Comparison of ENCODE assay signal across 1 cellular context in the genomic region with DNA sequence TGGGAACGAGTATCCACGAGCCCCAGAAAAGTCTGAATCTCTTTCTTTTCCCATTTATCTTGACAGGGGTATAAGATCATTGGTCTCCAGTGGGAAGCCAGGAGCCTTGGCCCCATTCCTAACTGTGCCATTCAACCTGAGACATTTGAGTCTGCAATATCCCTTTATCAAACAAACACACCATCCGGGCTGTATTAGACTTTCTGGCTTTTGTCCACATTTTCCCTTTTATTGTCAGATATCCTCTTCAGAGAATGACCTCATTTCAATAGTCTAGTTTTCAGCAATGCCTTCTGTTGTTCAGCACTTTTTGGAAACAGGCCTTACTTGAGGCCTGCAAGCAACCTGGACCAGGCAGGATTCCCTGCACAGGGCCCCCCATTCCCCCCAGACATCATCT.
TF ChIP-seq lines count a peak whose summit lies in the region.

No MANE protein-coding gene starts in this region.

TF ChIP-seq in H1, 55 proteins besides CTCF, POLR2A, EP300 and RAD21:
- TF ChIP-seq SIN3A (conservative IDR thresholded peaks at IDR 0.05 in 1 of 2, IDR thresholded peaks at IDR 0.05 in 1 of 2; ENCODE audit: low read depth in 1 of 2, low read length in 2 of 2) (no peak), CREB1 (IDR thresholded peaks at IDR 0.05) (no peak), SRF (IDR thresholded peaks at IDR 0.05; ENCODE audit: low read depth, low read length) (no peak), CBX8 (IDR thresholded peaks at IDR 0.05; ENCODE audit: borderline replicate concordance, low read depth, low read length) (no peak), CBX5 (IDR thresholded peaks at IDR 0.05; ENCODE audit: low read depth, low read length) (no peak), SUZ12 (IDR thresholded peaks at IDR 0.05; ENCODE audit: low read length) (no peak), RFX5 (IDR thresholded peaks at IDR 0.05; ENCODE audit: borderline replicate concordance, low read depth, low read length) (no peak), HDAC2 (IDR thresholded peaks at IDR 0.05; ENCODE audit: borderline replicate concordance in 1 of 2, low read depth in 2 of 2, low read length in 2 of 2) (no peak), TCF12 (IDR thresholded peaks at IDR 0.05; ENCODE audit: low read depth, low read length) (no peak), JUN (IDR thresholded peaks at IDR 0.05; ENCODE audit: low read depth, low read length) (no peak), ASH2L (IDR thresholded peaks at IDR 0.05; ENCODE audit: low read length) (no peak), RNF2 (IDR thresholded peaks at IDR 0.05; ENCODE audit: borderline replicate concordance, low read depth, low read length, missing control alignments, poor library complexity, severe bottlenecking) (no peak), TEAD4 (IDR thresholded peaks at IDR 0.05; ENCODE audit: low read depth, low read length) (no peak), SP2 (IDR thresholded peaks at IDR 0.05; ENCODE audit: low read length) (no peak), SP1 (IDR thresholded peaks at IDR 0.05; ENCODE audit: low read depth, low read length) (no peak)
